ENCODE assay signal across 8 cellular contexts in the genomic region with DNA sequence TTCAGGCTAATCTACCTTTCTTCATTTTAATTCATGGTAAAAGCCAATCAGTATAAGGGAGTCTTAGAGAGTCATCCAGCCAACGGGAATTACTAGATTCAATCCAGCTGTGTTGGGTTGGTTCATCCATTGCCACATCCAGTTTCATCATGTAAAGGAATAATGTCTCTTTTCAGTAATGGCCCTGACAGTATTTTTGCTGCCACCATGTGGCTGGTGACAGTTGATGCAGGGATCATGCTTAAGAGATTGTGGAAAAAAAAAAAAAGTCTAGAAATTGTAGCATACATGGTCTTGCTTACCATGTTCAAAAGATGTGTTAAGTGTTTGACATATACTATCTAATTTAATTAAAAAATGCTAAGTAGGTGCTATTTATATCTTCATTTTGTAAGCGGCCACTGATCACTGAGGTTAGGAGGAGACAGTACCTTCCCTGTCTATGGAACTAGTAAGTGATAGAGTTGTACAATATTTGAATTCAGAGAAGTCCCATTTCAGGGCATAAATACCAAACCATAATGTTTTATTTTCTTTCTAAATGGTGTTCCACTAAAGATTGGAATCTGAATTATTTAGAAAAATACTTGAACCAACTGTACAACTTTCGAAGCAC.
DNase-seq lines count a peak whose midpoint lies in the region; ATAC-seq and TF ChIP-seq lines count a peak whose summit lies in the region.

No MANE protein-coding gene starts in this region.

- H3K27me3 ChIP-seq in Panc1 (ENCODE audit: control insufficient read depth, insufficient read depth, low read length) (no peaks in the 10 kb centered on the region), psoas muscle (ENCODE audit: insufficient read depth in 3 of 3, low read length in 2 of 3) (no peaks in the 10 kb centered on the region)

- DNase-seq in EL (peak; percentile 2), Panc1 (ENCODE audit: low read depth, low spot score) (peak; percentile 28), erythroblast (lab: John Stamatoyannopoulos, UW) (peak; percentile 8 to 45), psoas muscle (no peak)
- no peak for DNase-seq in activated CD4-positive, alpha-beta T cell treated with anti-CD3 and anti-CD28 coated beads for 48 hours

- BruUV-seq in Panc1 (replicated peaks; lab: Mats Ljungman, UMichigan), result no TSS peak

- H3K4me3 ChIP-seq in Panc1 (ENCODE audit: low read depth in 2 of 2, low read length in 2 of 2) (no peak overlapping the region), psoas muscle (no peak overlapping the region)

- CTCF ChIA-PET in Panc1 (lab: Charles Lee), result interaction anchor here (0.8 kb wide), 1 partner anchor 1351 kb away, joined by 3 read pairs; no protein-coding TSS in a partner anchor

- ATAC-seq in GM19463 (IDR thresholded peaks at IDR 0.05; ENCODE audit: unreplicated experiment), result peak; percentile 83
- peak; percentile 51 for ATAC-seq in HG03558 (IDR thresholded peaks at IDR 0.05; ENCODE audit: extremely low read depth, unreplicated experiment)
- ATAC-seq in Panc1, result peak; percentile 80
- ATAC-seq in psoas muscle, result peak in 1 of 4 donors; percentile 13
- ATAC-seq in HG03135 (IDR thresholded peaks at IDR 0.05; ENCODE audit: unreplicated experiment), result no peak

- TF ChIP-seq CTCF in Panc1 (IDR thresholded peaks at IDR 0.05) (peak; percentile 86), psoas muscle (IDR thresholded peaks at IDR 0.05) (peak; percentile 46)

- WGBS in psoas muscle, 3 donors, result 53 to 59% (median 56%) methylated on average over 3 of the region's 3 CpGs

- H3K9me3 ChIP-seq in Panc1 (ENCODE audit: control insufficient read depth, insufficient read depth, low read depth, low read length), result no peaks in the 10 kb centered on the region
- H3K9me3 ChIP-seq in psoas muscle, result no peaks in the 10 kb centered on the region

- no peaks in the 10 kb centered on the region for H3K36me3 ChIP-seq in Panc1 (ENCODE audit: control insufficient read depth, insufficient read depth, low read length)
- no peaks in the 10 kb centered on the region for H3K36me3 ChIP-seq in psoas muscle (ENCODE audit: insufficient read depth in 1 of 2, low read depth in 1 of 2)

- no peak for TF ChIP-seq POLR2A in erythroblast (IDR thresholded peaks at IDR 0.05; ENCODE audit: low read length)

- no peaks in the 10 kb centered on the region for H3K4me1 ChIP-seq in Panc1 (ENCODE audit: control insufficient read depth, insufficient read depth, low read length)
- H3K4me1 ChIP-seq in psoas muscle, result no peaks in the 10 kb centered on the region

- no peak overlapping the region for H3K27ac ChIP-seq in Panc1 (ENCODE audit: low read length)
- H3K27ac ChIP-seq in psoas muscle, result no peak overlapping the region

- in situ Hi-C loops in Panc1 (cut with HindIII; ENCODE audit: low pct_unique_long_range_greater_than_20kb, low sequenced_read_pairs), result no loop called here

- intact Hi-C loops in Panc1 (cut with micrococcal nuclease; ENCODE audit: unreplicated experiment) (loop anchor here (1.0 kb wide), 1 partner anchor 341 kb away; no protein-coding TSS in a partner anchor), psoas muscle (cut with DNase I) (loop anchor here in 1 of 2 donors (10.0 kb wide), 1 partner anchor 345 kb away; no protein-coding TSS in a partner anchor)

- POLR2A ChIA-PET in Panc1 (lab: Charles Lee), result no interaction called here

Comparison
In these comparisons a context has a peak if more than half of its experiments do, and no peak if none do; other contexts are left out.
1. DNase-seq: peak in EL (single experiment), Panc1 (single experiment) and erythroblast (2 of 2); none in psoas muscle (0 of 2) and activated CD4-positive, alpha-beta T cell treated with anti-CD3 and anti-CD28 coated beads for 48 hours (single experiment).